In genomic region chr5:137638841-137639240, GRCh38 we compare ENCODE assay signal across 8 cellular contexts.
"Had no signal": no experiment of that assay in that cellular context is flagged by ENCODE, and none has a peak within 500 bp of the region (broad histone marks: within the 10 kb centered on the region; RNA-seq: fewer than 3 reads in every experiment).

No MANE protein-coding gene starts in this region.

- FAIRE-seq: H1, H54, K562 had no signal

- H3K4me1 Mint-ChIP-seq: GM23338 had no signal

- DNase-seq: H9, HCEC 1CT, IMR-90 had no signal

- H3K27ac ChIP-seq: HL-60 had no signal

- ATAC-seq: GM23338, K562 had no signal

- H3K27ac Mint-ChIP-seq: GM23338, H9 had no signal

- H3K9me3 Mint-ChIP-seq: GM23338, H9 had no signal

- H3K4me3 ChIP-seq: GM23338, K562 had no signal

- H3K4me3 Mint-ChIP-seq: GM23338, H9 had no signal

- H2AFZ ChIP-seq: GM23338 had no signal

- H3K4me2 ChIP-seq: GM23338 had no signal
